22 cellular contexts compared by ENCODE assay signal in genomic region chr3:132521921-132522320, GRCh38.
"Had no signal": no experiment of that assay in that cellular context is flagged by ENCODE, and none has a peak within 500 bp of the region (broad histone marks: within the 10 kb centered on the region; RNA-seq: fewer than 3 reads in every experiment).

No MANE protein-coding gene starts in this region.

- H3K9me3 Mint-ChIP-seq: activated T-cell treated with anti-CD3 and anti-CD28 coated beads, Interleukin-2, amount 50 U/mL, for 24 hours; nephron progenitor cell; stimulated activated naive B cell treated with anti-CD40 and anti-IgM and Interleukin-4, amounts not matched to agents 10 μg/mL and 1 μg/mL and 100 μg/mL, for 72 hours; T-cell; T-helper 2 cell treated with Interferon-gamma antibody and Interleukin-4, amounts not matched to agents 5 μg/mL and 100 μg/mL, for 36 hours had no signal

- H3K36me3 ChIP-seq: colonic mucosa had no signal

- H3K9me3 ChIP-seq: body of pancreas, colonic mucosa, heart left ventricle, mucosa of descending colon, SJCRH30, upper lobe of left lung had no signal

- H3K4me3 Mint-ChIP-seq: activated T-cell treated with anti-CD3 and anti-CD28 coated beads, Interleukin-2, amount 50 U/mL, for 24 hours; nephron progenitor cell; stimulated activated naive B cell treated with anti-CD40 and anti-IgM and Interleukin-4, amounts not matched to agents 10 μg/mL and 1 μg/mL and 100 μg/mL, for 72 hours; T-cell; T-helper 2 cell treated with Interferon-gamma antibody and Interleukin-4, amounts not matched to agents 5 μg/mL and 100 μg/mL, for 36 hours had no signal

- H3K4me3 ChIP-seq: body of pancreas, colonic mucosa, heart left ventricle, mucosa of descending colon, SJCRH30, upper lobe of left lung had no signal

- ATAC-seq: body of pancreas; heart left ventricle; left cardiac atrium; mucosa of descending colon; sciatic nerve; stimulated activated naive B cell treated with anti-CD40 and anti-IgM and Interleukin-4, amounts not matched to agents 10 μg/mL and 1 μg/mL and 100 μg/mL, for 72 hours; T-cell had no signal

- H3K27me3 Mint-ChIP-seq: activated T-cell treated with anti-CD3 and anti-CD28 coated beads, Interleukin-2, amount 50 U/mL, for 24 hours; stimulated activated naive B cell treated with anti-CD40 and anti-IgM and Interleukin-4, amounts not matched to agents 10 μg/mL and 1 μg/mL and 100 μg/mL, for 72 hours; T-cell had no signal

- H3K27ac ChIP-seq: body of pancreas, colonic mucosa, epithelial cell of prostate, heart left ventricle, SJCRH30, upper lobe of left lung, WERI-Rb-1 had no signal

- H3K27ac Mint-ChIP-seq: nephron progenitor cell; stimulated activated naive B cell treated with anti-CD40 and anti-IgM and Interleukin-4, amounts not matched to agents 10 μg/mL and 1 μg/mL and 100 μg/mL, for 72 hours; T-helper 2 cell treated with Interferon-gamma antibody and Interleukin-4, amounts not matched to agents 5 μg/mL and 100 μg/mL, for 36 hours had no signal

- H3K4me1 ChIP-seq: body of pancreas, colonic mucosa, heart left ventricle, SJCRH30, upper lobe of left lung had no signal

- DNase-seq: activated CD4-positive, CD25-positive, alpha-beta regulatory T cell treated with anti-CD3 and anti-CD28 coated beads, Interleukin-2, amount 50 U/mL, for 72 hours; activated naive CD4-positive, alpha-beta T cell treated with Interleukin-2 at 50 U/mL for 16 hours; activated T-cell treated with anti-CD3 and anti-CD28 coated beads, Interleukin-2, amount 50 U/mL, for 24 hours; body of pancreas; colonic mucosa; heart left ventricle; islet precursor cell; left cardiac atrium; mesenchymal stem cell; mucosa of descending colon; nephron progenitor cell; occipital lobe; SJCRH30; small intestine; stimulated activated CD4-positive, alpha-beta T cell treated with anti-CD3 and anti-CD28 coated beads, Interleukin-2, amount 100 ng/mL, for 24 hours; stimulated activated naive B cell treated with anti-CD40 and anti-IgM and Interleukin-4, amounts not matched to agents 10 μg/mL and 1 μg/mL and 100 μg/mL, for 72 hours; T-cell; upper lobe of left lung; WERI-Rb-1 had no signal

- H3K27me3 ChIP-seq: body of pancreas, colonic mucosa, heart left ventricle, SJCRH30, upper lobe of left lung had no signal

- H3K4me1 Mint-ChIP-seq: nephron progenitor cell had no signal
